22 cellular contexts compared by ENCODE assay signal in the genomic region with DNA sequence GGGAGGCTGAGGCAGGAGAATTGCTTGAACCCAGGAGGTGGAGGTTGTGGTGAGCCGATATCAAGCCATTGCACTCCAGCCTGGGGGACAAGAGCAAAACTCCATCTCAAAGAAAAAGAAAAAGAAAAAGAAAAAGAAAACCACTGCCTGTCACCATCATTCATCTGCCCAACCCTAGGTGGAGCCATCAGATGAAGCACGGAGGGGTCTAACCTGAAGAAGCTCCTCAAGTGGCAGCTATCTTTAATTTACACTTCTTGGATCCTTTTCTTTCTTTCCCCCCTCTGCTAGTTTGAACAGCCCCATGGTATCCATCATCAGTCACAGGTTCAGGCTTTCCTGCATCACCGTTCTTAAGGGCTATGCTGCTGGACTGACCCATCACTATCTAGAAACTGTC. TPM values are rescaled to one million over a fixed set of nuclear protein-coding genes. Genes with fewer than 3 reads are reported as not detected.
"Had no signal": no experiment of that assay in that cellular context is flagged by ENCODE, and none has a peak within 500 bp of the region (broad histone marks: within the 10 kb centered on the region; RNA-seq: fewer than 3 reads in every experiment).

No MANE protein-coding gene starts in this region.

- DNase-seq: activated CD4-positive, alpha-beta T cell treated with anti-CD3 and anti-CD28 coated beads for 4 hours; activated CD4-positive, alpha-beta T cell treated with anti-CD3 and anti-CD28 coated beads, Interleukin-2, amount 50 U/mL, for 48 hours; activated CD8-positive, alpha-beta memory T cell treated with anti-CD3 and anti-CD28 coated beads, Interleukin-2, amount 50 U/mL, for 48 hours; activated naive CD4-positive, alpha-beta T cell treated with Interleukin-2 at 50 U/mL for 16 hours; activated T-cell treated with anti-CD3 and anti-CD28 coated beads, Interleukin-2, amount 50 U/mL, for 4 hours; amygdala; effector CD4-positive, alpha-beta T cell; foreskin melanocyte; immature natural killer cell; kidney glomerular epithelial cell; left lung; natural killer cell; stimulated activated CD4-positive, alpha-beta T cell treated with anti-CD3 and anti-CD28 coated beads, Interleukin-2, amount 100 ng/mL, for 48 hours; stimulated activated CD8-positive, alpha-beta memory T cell treated with anti-CD3 and anti-CD28 coated beads, Interleukin-4, amount 100 ng/mL, for 48 hours; stimulated activated naive CD4-positive, alpha-beta T cell treated with Interleukin-2 at 50 U/mL for 16 hours had no signal

- H3K4me3 ChIP-seq: cardiac muscle cell, hepatocyte, left lung, lung, prostate gland, thoracic aorta had no signal

- H3K4me1 Mint-ChIP-seq: immature natural killer cell, natural killer cell had no signal

- H3K4me2 ChIP-seq: hepatocyte had no signal

- H3K27me3 ChIP-seq: cardiac muscle cell, hepatocyte, left lung had no signal

- H3K36me3 ChIP-seq: cardiac muscle cell, left lung, prostate gland, thoracic aorta had no signal

- H3K27ac Mint-ChIP-seq: activated T-helper 2 cell treated with anti-CD3 and anti-CD28 coated beads, Interferon-gamma antibody, Interleukin-2, Interleukin-4, amounts not matched to agents 10 μg/mL and 5 μg/mL and 100 μg/mL, durations not matched to agents 14 hours and 24 hours and 36 hours; immature natural killer cell; natural killer cell had no signal

- H3K27ac ChIP-seq: cardiac muscle cell, hepatocyte, left lung, thoracic aorta had no signal

- H2AFZ ChIP-seq: hepatocyte had no signal

- H3K9me3 Mint-ChIP-seq: activated T-cell treated with anti-CD3 and anti-CD28 coated beads, Interleukin-2, amount 50 U/mL, for 4 hours; activated T-helper 2 cell treated with anti-CD3 and anti-CD28 coated beads, Interferon-gamma antibody, Interleukin-2, Interleukin-4, amounts not matched to agents 10 μg/mL and 5 μg/mL and 100 μg/mL, durations not matched to agents 14 hours and 24 hours and 36 hours; immature natural killer cell; natural killer cell had no signal

- ATAC-seq: activated T-cell treated with anti-CD3 and anti-CD28 coated beads, Interleukin-2, amount 50 U/mL, for 4 hours; esophagus mucosa; left lung; natural killer cell had no signal

- H3K4me3 Mint-ChIP-seq: activated T-cell treated with anti-CD3 and anti-CD28 coated beads, Interleukin-2, amount 50 U/mL, for 4 hours; immature natural killer cell; natural killer cell had no signal

- H3K36me3 Mint-ChIP-seq: immature natural killer cell, natural killer cell had no signal

- H3K9me3 ChIP-seq: left lung, prostate gland, thoracic aorta had no signal

RNA-seq across cellular contexts. Expression of a gene that starts 57.0 kb away (rescaled TPM):
- polyA plus RNA-seq: immature natural killer cell had no signal
